Comparison of ENCODE assay signal across 8 cellular contexts in the genomic region with DNA sequence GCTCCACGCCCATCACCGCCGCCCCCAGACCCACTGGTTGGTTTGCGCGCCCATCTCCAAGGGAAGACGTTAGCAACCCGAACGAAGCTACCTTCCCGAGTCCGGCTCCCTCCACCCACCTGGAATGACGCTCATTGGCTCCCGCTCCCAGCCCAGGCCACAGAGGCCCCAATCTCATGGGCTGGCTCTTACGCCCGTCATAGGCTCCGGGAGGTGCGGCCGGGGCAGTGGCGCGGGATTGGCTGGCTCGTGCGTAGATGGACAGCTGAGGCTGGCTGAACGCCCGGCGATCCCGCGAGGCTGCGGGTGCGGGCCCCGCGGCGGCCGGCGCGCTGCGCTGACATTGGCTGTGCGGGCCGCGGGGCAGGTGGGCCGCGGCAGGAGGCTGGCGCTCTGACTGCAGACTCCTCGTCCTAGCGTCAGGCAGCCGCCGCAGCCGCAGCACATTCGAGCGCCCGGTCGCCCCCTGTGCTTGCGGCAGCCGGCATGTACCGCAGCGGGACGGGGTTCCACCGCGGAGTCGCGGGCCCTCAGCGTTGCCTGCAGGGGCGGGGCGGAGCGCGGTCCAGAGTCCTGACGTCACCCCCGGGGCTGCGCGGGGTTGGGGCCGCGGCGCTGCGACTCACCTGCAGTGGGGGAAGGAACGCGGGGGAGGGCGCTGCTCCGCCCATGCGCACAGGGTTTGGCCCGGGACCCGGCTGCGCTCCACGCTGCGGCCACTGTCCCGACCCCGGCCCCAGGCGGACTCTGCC. TPM values are rescaled to one million over a fixed set of nuclear protein-coding genes. Genes with fewer than 3 reads are reported as not detected.
DNase-seq lines count a peak whose midpoint lies in the region; TF ChIP-seq lines count a peak whose summit lies in the region.

No MANE protein-coding gene starts in this region.

- peak overlapping the region; percentile 96 for H3K4me3 Mint-ChIP-seq in activated naive CD4-positive, alpha-beta T cell treated with anti-CD3 and anti-CD28 coated beads, Interleukin-2, amount 10 ng/mL, durations not matched to agents 7 days and 5 days

- no peaks in the 10 kb centered on the region for H3K36me3 ChIP-seq in HAP-1 (replicated peaks)
- H3K36me3 ChIP-seq in MG63, result no peaks in the 10 kb centered on the region
- H3K36me3 ChIP-seq in SJSA1, result 0 out of 2 replicates have a peak, but pooled peaks cover 3% of the 10 kb centered on the region
- no peaks in the 10 kb centered on the region for H3K36me3 ChIP-seq in neutrophil

- H3K9me3 ChIP-seq in HAP-1 (no peaks in the 10 kb centered on the region), MG63 (no peaks in the 10 kb centered on the region), SJSA1 (replicated peaks) (no peaks in the 10 kb centered on the region), neutrophil (no peaks in the 10 kb centered on the region)

- no peaks in the 10 kb centered on the region for H3K27me3 ChIP-seq in HAP-1 (ENCODE audit: low read depth)
- H3K27me3 ChIP-seq in MG63, result peaks cover 7% of the 10 kb centered on the region; the same call in 1 of the 2 replicates
- H3K27me3 ChIP-seq in SJSA1 (replicated peaks), result no peaks in the 10 kb centered on the region
- peaks cover 100% of the 10 kb centered on the region for H3K27me3 ChIP-seq in neutrophil

- peak; percentile 99 for DNase-seq in EH (ENCODE audit: low read depth)
- peak; percentile 96 to 99 for DNase-seq in HAP-1 (ENCODE audit: low spot score in 2 of 2)
- peak; percentile 100 for DNase-seq in MG63
- DNase-seq in SJSA1 (ENCODE audit: low read depth in 1 of 2, low spot score in 2 of 2), result peak; percentile 97 to 99
- DNase-seq in activated naive CD4-positive, alpha-beta T cell treated with anti-CD3 and anti-CD28 coated beads, Interleukin-2, amount 10 ng/mL, durations not matched to agents 7 days and 5 days, result peak; percentile 94
- DNase-seq in germinal center (ENCODE audit: low spot score), result peak; percentile 98
- DNase-seq in substantia nigra (lab: John Stamatoyannopoulos, UW), result peak; percentile 58 to 99 (median 97)

- TF ChIP-seq CTCF in neutrophil (IDR thresholded peaks at IDR 0.05), result no peak

- H3K4me3 ChIP-seq in HAP-1 (peak overlapping the region; percentile 98), MG63 (peak overlapping the region; percentile 90), SJSA1 (peak overlapping the region; percentile 84), neutrophil (ENCODE audit: low read depth in 1 of 2, low read length in 1 of 2) (peak overlapping the region; percentile 41 to 64)

- CTCF ChIA-PET in activated naive CD4-positive, alpha-beta T cell treated with anti-CD3 and anti-CD28 coated beads, Interleukin-2, amount 10 ng/mL, durations not matched to agents 7 days and 5 days (lab: Charles Lee), result no interaction called here

- H3K27me3 Mint-ChIP-seq in activated naive CD4-positive, alpha-beta T cell treated with anti-CD3 and anti-CD28 coated beads, Interleukin-2, amount 10 ng/mL, durations not matched to agents 7 days and 5 days, result peaks cover 68% of the 10 kb centered on the region

- peak overlapping the region; percentile 58 for H3K27ac ChIP-seq in SJSA1
- no peak overlapping the region for H3K27ac ChIP-seq in neutrophil
- peak overlapping the region; percentile 58 for H3K27ac ChIP-seq in substantia nigra (ENCODE audit: low read depth, low read length, poor library complexity, severe bottlenecking)

- no peak overlapping the region for H3K27ac Mint-ChIP-seq in activated naive CD4-positive, alpha-beta T cell treated with anti-CD3 and anti-CD28 coated beads, Interleukin-2, amount 10 ng/mL, durations not matched to agents 7 days and 5 days

- peaks cover 12% of the 10 kb centered on the region for H3K4me1 ChIP-seq in HAP-1
- peaks cover 9% of the 10 kb centered on the region for H3K4me1 ChIP-seq in SJSA1 (replicated peaks)
- peaks cover 12 to 21% of the 10 kb centered on the region in 2 experiments for H3K4me1 ChIP-seq in neutrophil (ENCODE audit: control insufficient read depth in 1 of 2, insufficient read depth in 1 of 2, low read depth in 1 of 2, low read length in 1 of 2)

- H3K36me3 Mint-ChIP-seq in activated naive CD4-positive, alpha-beta T cell treated with anti-CD3 and anti-CD28 coated beads, Interleukin-2, amount 10 ng/mL, durations not matched to agents 7 days and 5 days, result peaks cover 3% of the 10 kb centered on the region

- H3K9me3 Mint-ChIP-seq in activated naive CD4-positive, alpha-beta T cell treated with anti-CD3 and anti-CD28 coated beads, Interleukin-2, amount 10 ng/mL, durations not matched to agents 7 days and 5 days, result no peaks in the 10 kb centered on the region

- in situ Hi-C loops in HAP-1 (cut with MboI; ENCODE audit: low sequenced_read_pairs), result no loop called here

- H3K4me1 Mint-ChIP-seq in activated naive CD4-positive, alpha-beta T cell treated with anti-CD3 and anti-CD28 coated beads, Interleukin-2, amount 10 ng/mL, durations not matched to agents 7 days and 5 days, result peaks cover 17% of the 10 kb centered on the region

RNA-seq across cellular contexts. Expression of a gene that starts 0.5 kb away (rescaled TPM):
- total RNA-seq in MG63 (2014; rRNA removed; shearing (Covaris generic); ENCODE audit: low replicate concordance), result 24.3 and 36.7 TPM in 2 replicates
- total RNA-seq in SJSA1 (2014; rRNA removed; shearing (Covaris generic)), result 122 and 150 TPM in 2 replicates
